In genomic region chr5:84322646-84323045, GRCh38 we compare ENCODE assay signal across 27 cellular contexts.
"Had no signal": no experiment of that assay in that cellular context is flagged by ENCODE, and none has a peak within 500 bp of the region (broad histone marks: within the 10 kb centered on the region; RNA-seq: fewer than 3 reads in every experiment).

No MANE protein-coding gene starts in this region.

- H3K36me3 ChIP-seq: neutrophil, ovary, right lobe of liver, sigmoid colon, stomach, thoracic aorta, thyroid gland, tibial nerve, upper lobe of left lung, vagina had no signal

- H3K27ac ChIP-seq: neutrophil, ovary, parathyroid adenoma, psoas muscle, right lobe of liver, sigmoid colon, stomach, thoracic aorta, thyroid gland, tibial nerve, upper lobe of left lung, vagina had no signal

- H3K9me3 ChIP-seq: neutrophil, ovary, psoas muscle, right lobe of liver, thyroid gland had no signal

- H3K4me3 ChIP-seq: ovary, psoas muscle, right lobe of liver, sigmoid colon, stomach, thoracic aorta, thyroid gland, tibial nerve, upper lobe of left lung, vagina had no signal

- ATAC-seq: naive thymus-derived CD8-positive, alpha-beta T cell; natural killer cell treated with Interleukin-12 subunit alpha and Interleukin-12 subunit beta and Interleukin-15 and Interleukin-18, amount 100 ng/mL, for 72 hours; psoas muscle; right cardiac atrium; right lobe of liver; stimulated activated effector memory CD8-positive, alpha-beta T cell treated with anti-CD3 and anti-CD28 coated beads, Interleukin-12 subunit alpha, Interleukin-12 subunit beta, amount 100 ng/mL, for 72 hours; stimulated activated naive B cell treated with anti-CD40 and anti-IgM and Interleukin-4, amounts not matched to agents 10 μg/mL and 1 μg/mL and 100 μg/mL, for 72 hours had no signal

- H3K4me1 ChIP-seq: parathyroid adenoma, psoas muscle, right lobe of liver, sigmoid colon, stomach, thyroid gland, tibial nerve, upper lobe of left lung, vagina had no signal

- DNase-seq: naive thymus-derived CD8-positive, alpha-beta T cell; nephron progenitor cell; nucleus accumbens; ovary; posterior cingulate gyrus; psoas muscle; right cardiac atrium; right lobe of liver; sigmoid colon; small intestine; stimulated activated CD4-positive, alpha-beta T cell treated with anti-CD3 and anti-CD28 coated beads, Interleukin-15, amount 100 ng/mL, for 24 hours; stimulated activated CD4-positive, alpha-beta T cell treated with anti-CD3 and anti-CD28 coated beads, Interleukin-2, amount 100 ng/mL, for 24 hours; stimulated activated CD4-positive, alpha-beta T cell treated with anti-CD3 and anti-CD28 coated beads, Interleukin-2, amount 100 ng/mL, for 48 hours; stimulated activated CD4-positive, alpha-beta T cell treated with anti-CD3 and anti-CD28 coated beads, Interleukin-4, amount 100 ng/mL, for 24 hours; stimulated activated naive B cell treated with anti-CD40 and anti-IgM and Interleukin-4, amounts not matched to agents 10 μg/mL and 1 μg/mL and 100 μg/mL, for 72 hours; stimulated activated naive CD4-positive, alpha-beta T cell treated with Interleukin-2 at 50 U/mL for 16 hours; stomach; thyroid gland; trophoblast cell; upper lobe of left lung had no signal
